ENCODE assay signal across 22 cellular contexts in the genomic region with DNA sequence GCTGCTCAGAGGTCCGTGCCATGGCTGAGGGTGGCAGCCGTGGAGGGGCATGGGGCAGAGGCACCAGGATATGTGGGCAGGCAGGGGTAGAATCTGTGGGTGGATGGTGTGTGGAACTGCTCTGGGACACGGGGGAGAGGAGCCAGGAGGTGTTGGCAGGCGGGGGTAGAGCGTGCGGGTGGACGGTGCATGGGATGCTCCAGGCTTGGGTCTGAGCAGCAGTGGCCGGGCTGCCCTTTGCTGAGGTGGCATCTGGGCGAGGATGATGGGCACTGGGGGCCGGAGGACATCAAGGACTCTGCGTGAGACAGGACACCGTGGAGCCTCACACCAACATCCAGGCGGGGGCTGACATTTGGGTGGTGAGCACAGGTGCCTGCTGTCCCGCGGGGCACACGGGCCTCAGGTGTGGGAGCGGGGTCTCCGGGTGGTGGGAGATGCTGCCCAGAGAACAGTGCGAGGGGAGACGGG. TPM values are rescaled to one million over a fixed set of nuclear protein-coding genes. Genes with fewer than 3 reads are reported as not detected.
DNase-seq lines count a peak whose midpoint lies in the region; ATAC-seq, FAIRE-seq and TF ChIP-seq lines count a peak whose summit lies in the region.
"Had no signal": no experiment of that assay in that cellular context is flagged by ENCODE, and none has a peak within 500 bp of the region (broad histone marks: within the 10 kb centered on the region; RNA-seq: fewer than 3 reads in every experiment).

No MANE protein-coding gene starts in this region.

- H3K27ac Mint-ChIP-seq in activated CD4-positive, alpha-beta memory T cell treated with anti-CD3 and anti-CD28 coated beads for 36 hours, result no peak overlapping the region
- H3K27ac Mint-ChIP-seq: activated CD4-positive, alpha-beta T cell treated with anti-CD3 and anti-CD28 coated beads, Interleukin-2, amount 10 ng/mL, durations not matched to agents 7 days and 5 days had no signal

- H3K9me3 ChIP-seq in WERI-Rb-1 (ENCODE audit: severe bottlenecking), result no peaks in the 10 kb centered on the region
- H3K9me3 ChIP-seq in kidney (ENCODE audit: control insufficient read depth in 1 of 2, low read length in 2 of 2), result no peaks in the 10 kb centered on the region
- H3K9me3 ChIP-seq in gastrocnemius medialis, result no peaks in the 10 kb centered on the region
- H3K9me3 ChIP-seq: mucosa of descending colon, neutrophil, upper lobe of left lung had no signal

- H3K4me3 ChIP-seq in WERI-Rb-1 (ENCODE audit: low read depth, low read length), result no peak overlapping the region
- H3K4me3 ChIP-seq in kidney (ENCODE audit: low read length in 2 of 2), result no peak overlapping the region
- H3K4me3 ChIP-seq in gastrocnemius medialis, result no peak overlapping the region
- H3K4me3 ChIP-seq: GM23338, mucosa of descending colon, upper lobe of left lung had no signal

- no peak for TF ChIP-seq POLR2A in gastrocnemius medialis (IDR thresholded peaks at IDR 0.05)

- no peak overlapping the region for H3K27ac ChIP-seq in WERI-Rb-1
- no peak overlapping the region for H3K27ac ChIP-seq in kidney (ENCODE audit: low read depth in 2 of 2, low read length in 2 of 2)
- H3K27ac ChIP-seq in gastrocnemius medialis, result no peak overlapping the region
- H3K27ac ChIP-seq: 22Rv1, neutrophil, upper lobe of left lung had no signal

- no peaks in the 10 kb centered on the region for H3K4me1 Mint-ChIP-seq in activated CD4-positive, alpha-beta memory T cell treated with anti-CD3 and anti-CD28 coated beads for 36 hours (ENCODE audit: low read depth)
- H3K4me1 Mint-ChIP-seq: activated CD4-positive, alpha-beta T cell treated with anti-CD3 and anti-CD28 coated beads, Interleukin-2, amount 10 ng/mL, durations not matched to agents 7 days and 5 days; GM23338 had no signal

- no peak for ATAC-seq in activated CD4-positive, CD25-positive, alpha-beta regulatory T cell treated with anti-CD3 and anti-CD28 coated beads, Interleukin-2, amount 50 U/mL, for 24 hours
- ATAC-seq in sciatic nerve (no peak), gastrocnemius medialis (no peak)
- ATAC-seq: mucosa of descending colon had no signal

- CTCF ChIA-PET in activated CD4-positive, alpha-beta memory T cell treated with anti-CD3 and anti-CD28 coated beads for 36 hours (lab: Charles Lee), result no interaction called here

- H3K36me3 ChIP-seq in WERI-Rb-1, result no peaks in the 10 kb centered on the region
- H3K36me3 ChIP-seq in kidney (ENCODE audit: control insufficient read depth in 1 of 2, insufficient read depth in 2 of 2, low read length in 2 of 2), result no peaks in the 10 kb centered on the region
- H3K36me3 ChIP-seq in gastrocnemius medialis, result no peaks in the 10 kb centered on the region
- H3K36me3 ChIP-seq: neutrophil, upper lobe of left lung had no signal

- FAIRE-seq in kidney (lab: Jason Lieb, UNC), result no peak

- intact Hi-C loops in kidney (cut with DNase I), result no loop called here
- intact Hi-C loops in sciatic nerve (cut with DNase I), result no loop called here
- intact Hi-C loops in activated CD4-positive, alpha-beta memory T cell treated with anti-CD3 and anti-CD28 coated beads for 36 hours (cut with micrococcal nuclease), result no loop called here
- intact Hi-C loops in gastrocnemius medialis (cut with DNase I; ENCODE audit: low total_unique reads), result no loop called here

- no peak for TF ChIP-seq CTCF in WERI-Rb-1 (IDR thresholded peaks at IDR 0.05; ENCODE audit: low read depth, low read length)
- no peak for TF ChIP-seq CTCF in kidney (IDR thresholded peaks at IDR 0.05; ENCODE audit: borderline replicate concordance, extremely low read depth, insufficient read depth)
- no peak for TF ChIP-seq CTCF in gastrocnemius medialis (IDR thresholded peaks at IDR 0.05 in 4 of 5, conservative IDR thresholded peaks at IDR 0.05 in 1 of 5)

- peak; percentile 20 for DNase-seq in activated CD4-positive, CD25-positive, alpha-beta regulatory T cell treated with anti-CD3 and anti-CD28 coated beads, Interleukin-2, amount 50 U/mL, for 72 hours
- peak; percentile 4 for DNase-seq in WERI-Rb-1
- peak; percentile 68 for DNase-seq in kidney
- DNase-seq in sciatic nerve (ENCODE audit: low spot score), result peak; percentile 48
- DNase-seq in H4 (ENCODE audit: low spot score), result no peak
- DNase-seq in activated CD4-positive, alpha-beta memory T cell treated with anti-CD3 and anti-CD28 coated beads for 36 hours, result no peak
- no peak for DNase-seq in gastrocnemius medialis
- DNase-seq: activated CD4-positive, alpha-beta T cell treated with anti-CD3 and anti-CD28 coated beads, Interleukin-2, amount 10 ng/mL, durations not matched to agents 7 days and 5 days; COR-L47; EL; foreskin melanocyte; kidney glomerular epithelial cell; mucosa of descending colon; NCI-H510A treated with DMSO at 0.1 percent for 48 hours; RPMI8226; stimulated activated naive CD4-positive, alpha-beta T cell had no signal

- no peaks in the 10 kb centered on the region for H3K9me3 Mint-ChIP-seq in activated CD4-positive, alpha-beta memory T cell treated with anti-CD3 and anti-CD28 coated beads for 36 hours
- H3K9me3 Mint-ChIP-seq: activated CD4-positive, alpha-beta T cell treated with anti-CD3 and anti-CD28 coated beads, Interleukin-2, amount 10 ng/mL, durations not matched to agents 7 days and 5 days; GM23338 had no signal

- H3K4me1 ChIP-seq in kidney (ENCODE audit: control insufficient read depth in 1 of 2, insufficient read depth in 1 of 2, low read depth in 1 of 2, low read length in 2 of 2) (no peaks in the 10 kb centered on the region), gastrocnemius medialis (peaks cover 0 to 3% of the 10 kb centered on the region in 2 donors)
- H3K4me1 ChIP-seq: upper lobe of left lung had no signal

- no peak overlapping the region for H3K4me3 Mint-ChIP-seq in activated CD4-positive, alpha-beta memory T cell treated with anti-CD3 and anti-CD28 coated beads for 36 hours
- H3K4me3 Mint-ChIP-seq: activated CD4-positive, alpha-beta T cell treated with anti-CD3 and anti-CD28 coated beads, Interleukin-2, amount 10 ng/mL, durations not matched to agents 7 days and 5 days; GM23338 had no signal

- POLR2A ChIA-PET in activated CD4-positive, alpha-beta memory T cell treated with anti-CD3 and anti-CD28 coated beads for 36 hours (lab: Charles Lee), result no interaction called here

- no peaks in the 10 kb centered on the region for H3K27me3 Mint-ChIP-seq in activated CD4-positive, alpha-beta memory T cell treated with anti-CD3 and anti-CD28 coated beads for 36 hours
- H3K27me3 Mint-ChIP-seq: activated CD4-positive, alpha-beta T cell treated with anti-CD3 and anti-CD28 coated beads, Interleukin-2, amount 10 ng/mL, durations not matched to agents 7 days and 5 days had no signal

- no peaks in the 10 kb centered on the region for H3K36me3 Mint-ChIP-seq in activated CD4-positive, alpha-beta memory T cell treated with anti-CD3 and anti-CD28 coated beads for 36 hours

- no peaks in the 10 kb centered on the region for H3K27me3 ChIP-seq in WERI-Rb-1 (ENCODE audit: insufficient read depth, low read depth, severe bottlenecking)
- H3K27me3 ChIP-seq in gastrocnemius medialis, result no peaks in the 10 kb centered on the region
- H3K27me3 ChIP-seq: neutrophil, upper lobe of left lung had no signal

- in situ Hi-C loops in gastrocnemius medialis (cut with MboI; ENCODE audit: low sequenced_read_pairs in 4 of 4), result no loop called here

- no peak overlapping the region for H3K9ac ChIP-seq in kidney (ENCODE audit: low read length in 2 of 2)

RNA-seq across cellular contexts. Expression of a gene that starts 46.2 kb away (rescaled TPM):
- total RNA-seq in kidney, result 0.16 TPM
- 0.13 TPM for polyA plus RNA-seq in kidney (ENCODE audit: insufficient read depth, low read depth, low replicate concordance)
- total RNA-seq in sciatic nerve, result 1.1 TPM
- 0.43 and 0.81 TPM in 2 replicates for total RNA-seq in H4 (2014; rRNA removed; shearing (Covaris generic))
- total RNA-seq in activated CD4-positive, alpha-beta memory T cell treated with anti-CD3 and anti-CD28 coated beads for 36 hours, result under 1 TPM; 0.77 to 0.95 TPM
- under 1 TPM; 0.24 to 0.67 (median 0.51) TPM for total RNA-seq in gastrocnemius medialis
- total RNA-seq: LHCN-M2 had no signal

Comparison
In these comparisons a context has a peak if more than half of its experiments do, and no peak if none do; other contexts are left out.
1. DNase-seq: peak in activated CD4-positive, CD25-positive, alpha-beta regulatory T cell treated with anti-CD3 and anti-CD28 coated beads, Interleukin-2, amount 50 U/mL, for 72 hours (single experiment), WERI-Rb-1 (single experiment), kidney (single experiment) and sciatic nerve (single experiment); none in H4 (single experiment), activated CD4-positive, alpha-beta memory T cell treated with anti-CD3 and anti-CD28 coated beads for 36 hours (single experiment) and gastrocnemius medialis (0 of 2).